ENCODE assay signal across 10 cellular contexts in the genomic region with DNA sequence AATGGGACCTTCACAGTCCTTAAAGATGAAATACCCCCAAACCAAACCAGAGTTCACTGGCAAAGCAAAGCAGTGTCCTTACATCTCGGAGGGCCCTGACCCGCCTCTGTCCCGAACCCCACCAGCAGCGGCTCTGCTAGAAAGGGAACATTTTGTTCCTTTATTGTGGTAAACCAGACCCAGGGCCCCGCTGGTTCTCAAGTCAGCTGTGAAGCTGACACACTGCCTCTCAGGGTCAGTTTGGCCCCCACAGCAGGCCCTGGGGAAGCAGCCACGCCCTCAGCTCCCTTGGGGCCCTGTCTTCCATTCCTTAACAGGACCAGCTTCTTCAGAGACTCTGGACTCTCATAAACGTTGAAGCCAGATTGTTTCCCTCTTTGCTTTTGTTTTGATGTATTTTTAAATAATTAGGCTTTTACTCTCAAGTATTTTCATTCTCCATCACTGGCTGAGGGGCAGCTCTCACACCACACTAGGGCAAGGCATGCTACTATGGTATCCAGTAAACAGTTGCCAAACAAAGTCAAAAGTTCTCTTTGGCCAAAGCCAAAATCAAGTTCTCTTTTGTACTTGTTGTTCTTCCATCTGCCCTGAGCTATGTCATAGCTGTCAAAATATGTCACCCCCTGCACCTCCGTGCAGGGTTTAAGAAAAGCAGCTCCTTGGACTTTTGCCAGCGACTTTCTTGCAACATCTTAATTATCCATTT.
DNase-seq lines count a peak whose midpoint lies in the region; ATAC-seq and TF ChIP-seq lines count a peak whose summit lies in the region.
"Had no signal": no experiment of that assay in that cellular context is flagged by ENCODE, and none has a peak within 500 bp of the region (broad histone marks: within the 10 kb centered on the region; RNA-seq: fewer than 3 reads in every experiment).

No MANE protein-coding gene starts in this region.

- no peak overlapping the region for H3K4ac ChIP-seq in IMR-90 (ENCODE audit: low read depth, low read length)

- H3K79me1 ChIP-seq in IMR-90 (ENCODE audit: low read depth in 1 of 2, low read length in 2 of 2), result no peaks in the 10 kb centered on the region

- H3K27ac ChIP-seq in IMR-90 (ENCODE audit: insufficient read depth, low read length), result no peak overlapping the region; the same call in 1 of the 2 replicates
- H3K27ac ChIP-seq in skin epidermis, result peak overlapping the region in 12 of 21 experiments; percentile 23 to 79 (median 52)

- intact Hi-C loops in IMR-90 (cut with micrococcal nuclease), result no loop called here

- in situ Hi-C loops in IMR-90 (cut with MboI; ENCODE audit: low sequenced_read_pairs), result no loop called here

- H3K14ac ChIP-seq in IMR-90 (replicated peaks; ENCODE audit: low read depth, low read length), result no peak overlapping the region

- H3K9ac ChIP-seq in IMR-90 (ENCODE audit: low read depth, low read length), result no peak overlapping the region

- no peaks in the 10 kb centered on the region for H3K9me3 Mint-ChIP-seq in brain
- no peaks in the 10 kb centered on the region for H3K9me3 Mint-ChIP-seq in stimulated activated effector memory CD8-positive, alpha-beta T cell treated with anti-CD3 and anti-CD28 coated beads, Interleukin-12 subunit alpha, Interleukin-12 subunit beta, amount 100 ng/mL, for 72 hours

- no peak for TF ChIP-seq RAD21 in IMR-90 (IDR thresholded peaks at IDR 0.05; ENCODE audit: low read length)

- CTCF ChIA-PET in IMR-90 (lab: Yijun Ruan, JAX), result no interaction called here

- H2BK5ac ChIP-seq in IMR-90 (ENCODE audit: low read depth, low read length, poor library complexity, severe bottlenecking), result no peak overlapping the region

- H3K4me3 ChIP-seq in IMR-90 (ENCODE audit: insufficient read depth, low read depth, low read length) (no peak overlapping the region), skin epidermis (no peak overlapping the region)

- H2BK15ac ChIP-seq in IMR-90 (ENCODE audit: low read depth, low read length), result no peak overlapping the region

- 0 out of 2 replicates have a peak, but pooled peaks cover 2% of the 10 kb centered on the region for H3K36me3 ChIP-seq in IMR-90 (ENCODE audit: control insufficient read depth, insufficient read depth, low read length)

- H2BK20ac ChIP-seq in IMR-90 (ENCODE audit: low read depth, low read length), result no peak overlapping the region

- H3K4me1 Mint-ChIP-seq in brain, result peaks cover 64% of the 10 kb centered on the region
- no peaks in the 10 kb centered on the region for H3K4me1 Mint-ChIP-seq in stimulated activated effector memory CD8-positive, alpha-beta T cell treated with anti-CD3 and anti-CD28 coated beads, Interleukin-12 subunit alpha, Interleukin-12 subunit beta, amount 100 ng/mL, for 72 hours

- H3K18ac ChIP-seq in IMR-90 (ENCODE audit: low read depth, low read length), result no peak overlapping the region

- H3K27me3 Mint-ChIP-seq in brain, result no peaks in the 10 kb centered on the region

- no peak overlapping the region for H2AFZ ChIP-seq in IMR-90 (replicated peaks; ENCODE audit: low read length, poor library complexity)

- no peak overlapping the region for H4K5ac ChIP-seq in IMR-90 (ENCODE audit: low read depth, low read length)

- H4K20me1 ChIP-seq in IMR-90 (ENCODE audit: insufficient read depth, low read length), result no peaks in the 10 kb centered on the region

- BruUV-seq in IMR-90 (replicated peaks; lab: Mats Ljungman, UMichigan), result no TSS peak

- H3K23ac ChIP-seq in IMR-90 (ENCODE audit: low read depth, low read length), result no peak overlapping the region

- H3K4me3 Mint-ChIP-seq in brain, result no peak overlapping the region
- H3K4me3 Mint-ChIP-seq in stimulated activated effector memory CD8-positive, alpha-beta T cell treated with anti-CD3 and anti-CD28 coated beads, Interleukin-12 subunit alpha, Interleukin-12 subunit beta, amount 100 ng/mL, for 72 hours, result no peak overlapping the region

- no peak overlapping the region for H2BK120ac ChIP-seq in IMR-90 (ENCODE audit: low read depth, low read length)

- H4K91ac ChIP-seq in IMR-90 (ENCODE audit: insufficient read depth, low read depth, low read length), result no peak overlapping the region

- H3K27me3 ChIP-seq in IMR-90 (ENCODE audit: control insufficient read depth, insufficient read depth, low read length), result no peaks in the 10 kb centered on the region

- no peak overlapping the region for H4K8ac ChIP-seq in IMR-90 (ENCODE audit: low read depth in 2 of 2, low read length in 2 of 2)

- peaks cover 5% of the 10 kb centered on the region; the same call in 1 of the 2 replicates for H3K4me1 ChIP-seq in IMR-90 (ENCODE audit: control insufficient read depth, insufficient read depth, low read length)

- H3K27ac Mint-ChIP-seq in brain, result peak overlapping the region in 4 of 5 experiments; percentile 11 to 82 (median 56)
- no peak overlapping the region for H3K27ac Mint-ChIP-seq in stimulated activated effector memory CD8-positive, alpha-beta T cell treated with anti-CD3 and anti-CD28 coated beads, Interleukin-12 subunit alpha, Interleukin-12 subunit beta, amount 100 ng/mL, for 72 hours

- dilution Hi-C loops in IMR-90 (cut with HindIII; ENCODE audit: low sequenced_read_pairs, unreplicated experiment), result no loop called here

- TF ChIP-seq POLR2A in IMR-90 (IDR thresholded peaks at IDR 0.05; ENCODE audit: low read depth, low read length), result no peak

- 69% methylated on average over 5 of the region's 9 CpGs; no CpG with 5 or more reads in 1 of the 2 experiments for WGBS in IMR-90 (ENCODE audit: extremely low coverage in 2 of 2, insufficient read length in 1 of 2), 2 experiments

- no peak overlapping the region for H3K4me2 ChIP-seq in IMR-90 (ENCODE audit: low read depth, low read length)

- H2AK5ac ChIP-seq in IMR-90 (ENCODE audit: low read depth, low read length), result no peak overlapping the region

- no peaks in the 10 kb centered on the region for H3K36me3 Mint-ChIP-seq in brain
- no peaks in the 10 kb centered on the region for H3K36me3 Mint-ChIP-seq in stimulated activated effector memory CD8-positive, alpha-beta T cell treated with anti-CD3 and anti-CD28 coated beads, Interleukin-12 subunit alpha, Interleukin-12 subunit beta, amount 100 ng/mL, for 72 hours

- DNase-seq in IMR-90, result peak; percentile 32
- DNase-seq in left lobe of liver (ENCODE audit: low spot score), result no peak
- DNase-seq in NCI-H446 treated with DMSO at 0.1 percent for 48 hours (lab: John Stamatoyannopoulos, UW), result no peak
- no peak for DNase-seq in stimulated activated effector memory CD8-positive, alpha-beta T cell treated with anti-CD3 and anti-CD28 coated beads, Interleukin-12 subunit alpha, Interleukin-12 subunit beta, amount 100 ng/mL, for 72 hours (ENCODE audit: low spot score in 2 of 2)
- DNase-seq in LoVo (ENCODE audit: low spot score), result no peak
- DNase-seq: activated gamma-delta T cell, DND-41 had no signal

- no peak overlapping the region for H3K56ac ChIP-seq in IMR-90 (ENCODE audit: extremely low read depth, insufficient read depth, low read length)

- no peak for TF ChIP-seq CTCF in IMR-90 (conservative IDR thresholded peaks at IDR 0.05; ENCODE audit: low read depth, low read length)
- TF ChIP-seq CTCF in brain (conservative IDR thresholded peaks at IDR 0.05), result no peak

- H2AK9ac ChIP-seq in IMR-90 (replicated peaks; ENCODE audit: low read depth, low read length, poor library complexity), result no peak overlapping the region

- no peaks in the 10 kb centered on the region for H3K9me3 ChIP-seq in IMR-90 (ENCODE audit: control insufficient read depth, insufficient read depth, low read length)

- peak; percentile 51 for ATAC-seq in IMR-90 (ENCODE audit: low read depth)
- ATAC-seq in left lobe of liver, result peak; percentile 69
- no peak for ATAC-seq in HG03097 (IDR thresholded peaks at IDR 0.05; ENCODE audit: low FRiP score, unreplicated experiment)
- no peak for ATAC-seq in stimulated activated effector memory CD8-positive, alpha-beta T cell treated with anti-CD3 and anti-CD28 coated beads, Interleukin-12 subunit alpha, Interleukin-12 subunit beta, amount 100 ng/mL, for 72 hours

- H3K9me1 ChIP-seq in IMR-90 (ENCODE audit: insufficient read depth, low read length), result peaks cover 6% of the 10 kb centered on the region; the same call in 1 of the 2 replicates

- POLR2A ChIA-PET in IMR-90 (lab: Charles Lee; ENCODE audit: unreplicated experiment), result no interaction called here

TF ChIP-seq in IMR-90, 13 proteins besides CTCF, POLR2A, EP300 and RAD21:
- TF ChIP-seq MXI1 (IDR thresholded peaks at IDR 0.05; ENCODE audit: borderline replicate concordance, low read depth, low read length), result no peak
- TF ChIP-seq FOS (IDR thresholded peaks at IDR 0.05; ENCODE audit: low read depth, low read length), result no peak
- TF ChIP-seq, protein P1, sequence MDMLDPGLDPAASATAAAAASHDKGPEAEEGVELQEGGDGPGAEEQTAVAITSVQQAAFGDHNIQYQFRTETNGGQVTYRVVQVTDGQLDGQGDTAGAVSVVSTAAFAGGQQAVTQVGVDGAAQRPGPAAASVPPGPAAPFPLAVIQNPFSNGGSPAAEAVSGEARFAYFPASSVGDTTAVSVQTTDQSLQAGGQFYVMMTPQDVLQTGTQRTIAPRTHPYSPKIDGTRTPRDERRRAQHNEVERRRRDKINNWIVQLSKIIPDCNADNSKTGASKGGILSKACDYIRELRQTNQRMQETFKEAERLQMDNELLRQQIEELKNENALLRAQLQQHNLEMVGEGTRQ (IDR thresholded peaks at IDR 0.05; ENCODE audit: low read depth, low read length), result no peak
- TF ChIP-seq RCOR1 (IDR thresholded peaks at IDR 0.05; ENCODE audit: insufficient replicate concordance, low read length), result no peak
- TF ChIP-seq CEBPB (IDR thresholded peaks at IDR 0.05; ENCODE audit: low read depth, low read length), result no peak
- TF ChIP-seq, protein P2, sequence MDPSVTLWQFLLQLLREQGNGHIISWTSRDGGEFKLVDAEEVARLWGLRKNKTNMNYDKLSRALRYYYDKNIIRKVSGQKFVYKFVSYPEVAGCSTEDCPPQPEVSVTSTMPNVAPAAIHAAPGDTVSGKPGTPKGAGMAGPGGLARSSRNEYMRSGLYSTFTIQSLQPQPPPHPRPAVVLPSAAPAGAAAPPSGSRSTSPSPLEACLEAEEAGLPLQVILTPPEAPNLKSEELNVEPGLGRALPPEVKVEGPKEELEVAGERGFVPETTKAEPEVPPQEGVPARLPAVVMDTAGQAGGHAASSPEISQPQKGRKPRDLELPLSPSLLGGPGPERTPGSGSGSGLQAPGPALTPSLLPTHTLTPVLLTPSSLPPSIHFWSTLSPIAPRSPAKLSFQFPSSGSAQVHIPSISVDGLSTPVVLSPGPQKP (IDR thresholded peaks at IDR 0.05; ENCODE audit: borderline replicate concordance, low read depth, low read length), result no peak
- no peak for TF ChIP-seq MAZ (IDR thresholded peaks at IDR 0.05; ENCODE audit: borderline replicate concordance, low read depth, low read length)
- no peak for TF ChIP-seq SMC3 (IDR thresholded peaks at IDR 0.05; ENCODE audit: low read depth, low read length)
- TF ChIP-seq BHLHE40 (IDR thresholded peaks at IDR 0.05; ENCODE audit: low read depth, low read length), result no peak
- no peak for TF ChIP-seq MAFK (IDR thresholded peaks at IDR 0.05; ENCODE audit: low read depth, low read length)
- no peak for TF ChIP-seq RFX5 (IDR thresholded peaks at IDR 0.05; ENCODE audit: low read depth, low read length)
- TF ChIP-seq CHD1 (IDR thresholded peaks at IDR 0.05; ENCODE audit: low read depth, low read length), result no peak
- no peak for TF ChIP-seq NFE2L2 (IDR thresholded peaks at IDR 0.05; ENCODE audit: low read depth, low read length)

Comparison
In these comparisons a context has a peak if more than half of its experiments do, and no peak if none do; other contexts are left out.
1. ATAC-seq: peak in IMR-90 (single experiment) and left lobe of liver (single experiment); none in HG03097 (single experiment) and stimulated activated effector memory CD8-positive, alpha-beta T cell treated with anti-CD3 and anti-CD28 coated beads, Interleukin-12 subunit alpha, Interleukin-12 subunit beta, amount 100 ng/mL, for 72 hours (single experiment).